Comparison of ENCODE assay signal across 8 cellular contexts in the genomic region with DNA sequence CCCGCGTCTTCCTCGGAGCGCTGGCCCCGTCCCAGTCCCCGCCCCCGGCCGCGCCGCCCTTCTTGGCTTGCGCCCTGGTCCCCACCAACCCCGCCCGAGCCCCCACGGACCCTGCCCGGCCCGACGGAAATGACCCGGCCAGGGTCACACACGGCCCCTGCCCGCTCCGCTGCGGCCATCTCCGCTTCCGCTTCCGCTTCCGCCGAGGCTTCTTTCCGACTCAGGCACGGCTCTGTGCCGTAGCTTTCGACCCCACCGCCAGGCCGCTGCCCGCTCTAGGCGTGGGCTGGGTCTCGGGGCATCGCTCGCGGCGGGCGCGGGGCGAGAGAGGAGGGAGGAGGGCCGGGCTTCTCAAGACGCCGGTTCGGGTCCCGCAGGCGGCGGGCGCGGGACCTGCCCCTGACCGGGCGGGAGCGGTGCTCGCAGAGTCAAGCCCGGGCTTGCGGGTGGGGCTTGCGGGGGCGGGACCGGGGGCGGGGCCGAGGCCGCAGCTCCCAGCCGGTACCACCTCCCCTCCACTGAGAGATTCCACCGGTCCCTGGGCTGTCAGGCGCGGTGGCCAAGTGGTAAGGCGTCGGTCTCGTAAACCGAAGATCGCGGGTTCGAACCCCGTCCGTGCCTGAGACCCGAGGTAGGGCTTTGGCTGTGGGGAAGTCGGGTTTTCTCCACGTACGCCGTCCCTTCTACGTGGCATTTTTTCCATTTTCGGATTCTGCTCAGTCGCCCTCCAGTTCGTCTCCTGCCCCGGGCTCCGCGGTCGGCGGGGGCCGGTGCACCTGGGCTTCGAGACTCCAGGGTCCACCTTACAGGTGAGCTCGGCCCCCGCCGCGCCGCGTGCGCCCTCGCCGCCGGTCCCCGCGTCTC.
DNase-seq lines count a peak whose midpoint lies in the region; ATAC-seq, FAIRE-seq and TF ChIP-seq lines count a peak whose summit lies in the region.

No MANE protein-coding gene starts in this region.

- H3K27ac ChIP-seq in psoas muscle (peak overlapping the region; percentile 88), urinary bladder (ENCODE audit: low read depth) (peak overlapping the region; percentile 78)

- no peak for TF ChIP-seq CTCF in psoas muscle (IDR thresholded peaks at IDR 0.05)

- peaks cover 14% of the 10 kb centered on the region for H3K27me3 Mint-ChIP-seq in T-helper 1 cell treated with Interleukin-12 subunit alpha and Interleukin-12 subunit beta and Interleukin-4 antibody, amounts not matched to agents 30 μg/mL and 1 μg/mL, for 36 hours (ENCODE audit: low read depth)

- peak; percentile 39; the same call in 1 of the 2 replicates for TF ChIP-seq POLR2A in GM12892 (IDR thresholded peaks at IDR 0.05; ENCODE audit: low read depth, low read length)

- DNase-seq in GM12892 (ENCODE audit: insufficient read length): peak; percentile 91
- DNase-seq in NCI-H1436 treated with DMSO at 0.1 percent for 48 hours (lab: John Stamatoyannopoulos, UW): peak; percentile 66
- DNase-seq in amygdala (lab: John Stamatoyannopoulos, UW): peak; percentile 39 to 94 (median 86)
- DNase-seq in left ventricle myocardium superior: peak; percentile 94
- peak; percentile 90 to 94 for DNase-seq in psoas muscle

- H3K4me1 ChIP-seq in psoas muscle (no peaks in the 10 kb centered on the region), urinary bladder (ENCODE audit: insufficient read depth) (no peaks in the 10 kb centered on the region)

- H3K4me3 ChIP-seq in psoas muscle (peak overlapping the region; percentile 92), urinary bladder (ENCODE audit: low read depth, low read length) (peak overlapping the region; percentile 92)

- ATAC-seq in HG02763 (IDR thresholded peaks at IDR 0.05; ENCODE audit: unreplicated experiment): peak; percentile 71
- ATAC-seq in left ventricle myocardium superior: peak; percentile 94
- ATAC-seq in psoas muscle: peak; percentile 94 to 96 (median 96)

- FAIRE-seq in GM12892 (lab: Jason Lieb, UNC): peak; percentile 97

- intact Hi-C loops in left ventricle myocardium superior (cut with micrococcal nuclease) (no loop called here), psoas muscle (cut with DNase I) (no loop called here)

- H3K9me3 Mint-ChIP-seq in T-helper 1 cell treated with Interleukin-12 subunit alpha and Interleukin-12 subunit beta and Interleukin-4 antibody, amounts not matched to agents 30 μg/mL and 1 μg/mL, for 36 hours: peaks cover 3% of the 10 kb centered on the region

- H3K36me3 Mint-ChIP-seq in T-helper 1 cell treated with Interleukin-12 subunit alpha and Interleukin-12 subunit beta and Interleukin-4 antibody, amounts not matched to agents 30 μg/mL and 1 μg/mL, for 36 hours (ENCODE audit: low read depth): no peaks in the 10 kb centered on the region

- no peaks in the 10 kb centered on the region for H3K9me3 ChIP-seq in psoas muscle

- H3K36me3 ChIP-seq in psoas muscle (ENCODE audit: insufficient read depth in 1 of 2, low read depth in 1 of 2) (no peaks in the 10 kb centered on the region), urinary bladder (ENCODE audit: insufficient read depth) (no peaks in the 10 kb centered on the region)

- 1% methylated on average over 70 to 105 of the region's 105 CpGs for WGBS in psoas muscle, 3 donors
- under 1% methylated on average over 104 of the region's 105 CpGs for whole genome bisulfite sequencing in urinary bladder

- no peaks in the 10 kb centered on the region for H3K27me3 ChIP-seq in psoas muscle (ENCODE audit: insufficient read depth in 3 of 3, low read length in 2 of 3)

- H3K4me3 Mint-ChIP-seq in T-helper 1 cell treated with Interleukin-12 subunit alpha and Interleukin-12 subunit beta and Interleukin-4 antibody, amounts not matched to agents 30 μg/mL and 1 μg/mL, for 36 hours: peak overlapping the region; percentile 88

- H3K27ac Mint-ChIP-seq in T-helper 1 cell treated with Interleukin-12 subunit alpha and Interleukin-12 subunit beta and Interleukin-4 antibody, amounts not matched to agents 30 μg/mL and 1 μg/mL, for 36 hours: peak overlapping the region; percentile 84

- H3K4me1 Mint-ChIP-seq in T-helper 1 cell treated with Interleukin-12 subunit alpha and Interleukin-12 subunit beta and Interleukin-4 antibody, amounts not matched to agents 30 μg/mL and 1 μg/mL, for 36 hours (ENCODE audit: low read depth): peaks cover 19% of the 10 kb centered on the region

Comparison
In these comparisons a context has a peak if more than half of its experiments do, and no peak if none do; other contexts are left out.
1. Peak in every context shown above with its lines: DNase-seq, ATAC-seq, H3K4me3 ChIP-seq and H3K27ac ChIP-seq.